In genomic region chr3:47536967-47537366, GRCh38 we compare ENCODE assay signal across 19 cellular contexts.
"Had no signal": no experiment of that assay in that cellular context is flagged by ENCODE, and none has a peak within 500 bp of the region (broad histone marks: within the 10 kb centered on the region; RNA-seq: fewer than 3 reads in every experiment).

No MANE protein-coding gene starts in this region.

- H3K4me3 ChIP-seq: adrenal gland, transverse colon, uterus had no signal

- H3K4me1 Mint-ChIP-seq: activated CD4-positive, alpha-beta T cell treated with anti-CD3 and anti-CD28 coated beads, Interleukin-2, amount 10 ng/mL, durations not matched to agents 7 days and 5 days had no signal

- H3K9me3 Mint-ChIP-seq: activated CD4-positive, alpha-beta T cell treated with anti-CD3 and anti-CD28 coated beads, Interleukin-2, amount 10 ng/mL, durations not matched to agents 7 days and 5 days; effector memory CD8-positive, alpha-beta T cell; natural killer cell; T-helper 1 cell treated with Interleukin-12 subunit alpha and Interleukin-12 subunit beta and Interleukin-4 antibody, amounts not matched to agents 30 μg/mL and 1 μg/mL, for 36 hours had no signal

- H3K27ac ChIP-seq: adrenal gland, transverse colon, uterus had no signal

- H3K36me3 ChIP-seq: adrenal gland, transverse colon, uterus had no signal

- H3K4me3 Mint-ChIP-seq: activated CD4-positive, alpha-beta T cell treated with anti-CD3 and anti-CD28 coated beads, Interleukin-2, amount 10 ng/mL, durations not matched to agents 7 days and 5 days; effector memory CD8-positive, alpha-beta T cell; natural killer cell; T-helper 1 cell treated with Interleukin-12 subunit alpha and Interleukin-12 subunit beta and Interleukin-4 antibody, amounts not matched to agents 30 μg/mL and 1 μg/mL, for 36 hours had no signal

- DNase-seq: activated CD4-positive, alpha-beta T cell treated with anti-CD3 and anti-CD28 coated beads, Interleukin-2, amount 10 ng/mL, durations not matched to agents 7 days and 5 days; activated CD8-positive, alpha-beta memory T cell treated with anti-CD3 and anti-CD28 coated beads for 24 hours; activated CD8-positive, alpha-beta memory T cell treated with anti-CD3 and anti-CD28 coated beads, Interleukin-2, amount 50 U/mL, for 48 hours; activated effector memory CD4-positive, alpha-beta T cell treated with Interleukin-2 at 50 U/mL for 16 hours; activated naive CD4-positive, alpha-beta T cell treated with anti-CD3 and anti-CD28 coated beads, Interleukin-2, amount 50 U/mL, for 16 hours; activated T-cell treated with anti-CD3 and anti-CD28 coated beads, Interleukin-2, amount 50 U/mL, for 48 hours; adrenal gland; dermis blood vessel endothelial cell; effector memory CD8-positive, alpha-beta T cell; mesendoderm; natural killer cell; occipital lobe; stimulated activated CD4-positive, alpha-beta T cell treated with anti-CD3 and anti-CD28 coated beads, Interleukin-2, amount 100 ng/mL, for 24 hours; stimulated activated naive CD8-positive, alpha-beta T cell treated with anti-CD3 and anti-CD28 coated beads, Interleukin-15, Interleukin-2, amounts not matched to agents 100 U/mL and 50 U/mL, for 24 hours; transverse colon; uterus had no signal

- H3K27me3 ChIP-seq: adrenal gland, transverse colon, uterus had no signal

- H3K27ac Mint-ChIP-seq: activated CD4-positive, alpha-beta T cell treated with anti-CD3 and anti-CD28 coated beads, Interleukin-2, amount 10 ng/mL, durations not matched to agents 7 days and 5 days; effector memory CD8-positive, alpha-beta T cell; natural killer cell; progenitor cell of endocrine pancreas; T-helper 1 cell treated with Interleukin-12 subunit alpha and Interleukin-12 subunit beta and Interleukin-4 antibody, amounts not matched to agents 30 μg/mL and 1 μg/mL, for 36 hours had no signal

- H3K4me1 ChIP-seq: adrenal gland, transverse colon, uterus had no signal

- ATAC-seq: activated CD4-positive, CD25-positive, alpha-beta regulatory T cell treated with anti-CD3 and anti-CD28 coated beads, Interleukin-2, amount 50 U/mL, for 24 hours; effector memory CD8-positive, alpha-beta T cell; natural killer cell; stimulated activated naive CD8-positive, alpha-beta T cell treated with anti-CD3 and anti-CD28 coated beads, Interleukin-15, Interleukin-2, amounts not matched to agents 100 U/mL and 50 U/mL, for 24 hours had no signal

- H3K36me3 Mint-ChIP-seq: natural killer cell had no signal

- H3K9me3 ChIP-seq: adrenal gland, transverse colon, uterus had no signal
